Comparison of ENCODE assay signal across 8 cellular contexts in genomic region chr17:78723001-78723796, GRCh38. TPM values are rescaled to one million over a fixed set of nuclear protein-coding genes. Genes with fewer than 3 reads are reported as not detected.
DNase-seq lines count a peak whose midpoint lies in the region; ATAC-seq and TF ChIP-seq lines count a peak whose summit lies in the region.

No MANE protein-coding gene starts in this region.

- H3K4me1 Mint-ChIP-seq in activated naive CD4-positive, alpha-beta T cell treated with anti-CD3 and anti-CD28 coated beads, Interleukin-2, amount 10 ng/mL, durations not matched to agents 7 days and 5 days = peaks cover 93% of the 10 kb centered on the region

- peaks cover 0 to 10% (median 5%) of the 10 kb centered on the region in 4 donors for H3K36me3 ChIP-seq in stomach

- peaks cover 45% of the 10 kb centered on the region for H3K36me3 Mint-ChIP-seq in activated naive CD4-positive, alpha-beta T cell treated with anti-CD3 and anti-CD28 coated beads, Interleukin-2, amount 10 ng/mL, durations not matched to agents 7 days and 5 days

- H3K27me3 ChIP-seq in stomach = no peaks in the 10 kb centered on the region

- no peaks in the 10 kb centered on the region for H3K9me3 Mint-ChIP-seq in activated naive CD4-positive, alpha-beta T cell treated with anti-CD3 and anti-CD28 coated beads, Interleukin-2, amount 10 ng/mL, durations not matched to agents 7 days and 5 days

- no peak overlapping the region for H3K4me3 Mint-ChIP-seq in activated naive CD4-positive, alpha-beta T cell treated with anti-CD3 and anti-CD28 coated beads, Interleukin-2, amount 10 ng/mL, durations not matched to agents 7 days and 5 days

- TF ChIP-seq EP300 in stomach (IDR thresholded peaks at IDR 0.05) = no peak

- intact Hi-C loops in stomach (cut with DNase I; ENCODE audit: low total_unique reads) = no loop called here

- H3K9me3 ChIP-seq in stomach = no peaks in the 10 kb centered on the region

- no peak for ATAC-seq in HG02642 (IDR thresholded peaks at IDR 0.05; ENCODE audit: poor library complexity, unreplicated experiment)

- H3K27ac ChIP-seq in stomach = peak overlapping the region in 3 of 5 donors; percentile 46 to 75 (median 53)

- CTCF ChIA-PET in activated naive CD4-positive, alpha-beta T cell treated with anti-CD3 and anti-CD28 coated beads, Interleukin-2, amount 10 ng/mL, durations not matched to agents 7 days and 5 days (lab: Charles Lee) = interaction anchor here (3.1 kb wide), 1 partner anchor 14 kb away, joined by 19 read pairs; no protein-coding TSS in a partner anchor

- no peak for TF ChIP-seq POLR2A in stomach (IDR thresholded peaks at IDR 0.05)

- peak overlapping the region; percentile 11 for H3K27ac Mint-ChIP-seq in activated naive CD4-positive, alpha-beta T cell treated with anti-CD3 and anti-CD28 coated beads, Interleukin-2, amount 10 ng/mL, durations not matched to agents 7 days and 5 days

- H3K4me3 ChIP-seq in stomach = peak overlapping the region; percentile 27 to 41 (median 37)

- no peaks in the 10 kb centered on the region for H3K27me3 Mint-ChIP-seq in activated naive CD4-positive, alpha-beta T cell treated with anti-CD3 and anti-CD28 coated beads, Interleukin-2, amount 10 ng/mL, durations not matched to agents 7 days and 5 days

- 31 to 52% (median 43%) methylated on average over 17 to 25 of the region's 25 CpGs for WGBS in stomach, 5 donors

- TF ChIP-seq CTCF in stomach (IDR thresholded peaks at IDR 0.05) = no peak

- no peak for DNase-seq in activated naive CD4-positive, alpha-beta T cell treated with anti-CD3 and anti-CD28 coated beads, Interleukin-2, amount 10 ng/mL, durations not matched to agents 7 days and 5 days
- DNase-seq in activated naive CD4-positive, alpha-beta T cell treated with anti-CD3 and anti-CD28 coated beads, Interleukin-2, amount 50 U/mL, for 16 hours = no peak
- DNase-seq in anterior cingulate cortex (lab: John Stamatoyannopoulos, UW) (peak; percentile 68 to 96 (median 90)), iPS-NIHi11 (ENCODE audit: low spot score) (peak; percentile 90), stomach (no peak), HPDE6-E6E7 (ENCODE audit: extremely low spot score) (no peak), SKM-1 treated with dmso at 0.1 percent for 144 hours (lab: John Stamatoyannopoulos, UW; ENCODE audit: unreplicated experiment) (no peak)

- H3K4me1 ChIP-seq in stomach = peaks cover 51 to 99% (median 85%) of the 10 kb centered on the region in 4 donors

RNA-seq across cellular contexts. Expression of gene CYTH1, which starts 58.9 kb away (rescaled TPM):
- total RNA-seq in stomach = 100 to 1,000 TPM in 2 of 5 donors, 10 to 100 TPM in 3; 32.7 to 137 (median 80.2) TPM
- polyA plus RNA-seq in stomach = 10 to 100 TPM; 29.6 to 51.5 (median 30.6) TPM

Comparison
In these comparisons a context has a peak if more than half of its experiments do, and no peak if none do; other contexts are left out.
1. DNase-seq: peak in anterior cingulate cortex (58 of 58) and iPS-NIHi11 (single experiment); none in activated naive CD4-positive, alpha-beta T cell treated with anti-CD3 and anti-CD28 coated beads, Interleukin-2, amount 10 ng/mL, durations not matched to agents 7 days and 5 days (single experiment), activated naive CD4-positive, alpha-beta T cell treated with anti-CD3 and anti-CD28 coated beads, Interleukin-2, amount 50 U/mL, for 16 hours (single experiment), stomach (single experiment), HPDE6-E6E7 (single experiment) and SKM-1 treated with dmso at 0.1 percent for 144 hours (single experiment).